19 cellular contexts compared by ENCODE assay signal in the genomic region with DNA sequence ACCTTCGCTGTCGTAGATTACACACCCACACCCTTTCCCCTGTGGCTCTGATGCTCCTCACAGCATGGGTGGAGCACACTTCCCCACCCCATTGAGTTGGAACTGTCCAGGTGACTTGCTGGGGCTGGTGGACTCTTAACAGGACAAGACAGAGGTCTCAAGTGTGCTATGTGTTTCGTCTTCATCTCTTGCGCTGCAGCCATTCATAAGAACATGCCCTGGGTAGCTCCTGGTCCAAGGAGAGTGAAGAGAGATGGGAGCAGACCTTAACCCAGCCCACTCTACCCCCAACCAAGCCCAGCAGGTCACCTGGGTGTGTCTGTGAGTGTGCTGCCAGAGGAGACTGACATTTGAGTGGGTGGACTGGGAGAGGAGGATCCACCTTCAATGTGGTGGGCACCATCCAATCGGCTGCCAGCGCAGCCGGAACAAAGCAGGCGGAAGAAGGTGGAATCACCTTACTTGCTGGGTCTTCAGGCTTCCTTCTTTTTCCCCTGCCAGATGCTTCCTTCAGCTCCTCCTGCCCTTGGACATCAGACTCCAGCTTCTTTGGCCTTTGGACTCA.
A peak's percentile ranks its signal among the peaks of the same experiment; 100 is the strongest.
DNase-seq lines count a peak whose midpoint lies in the region; ATAC-seq, FAIRE-seq and TF ChIP-seq lines count a peak whose summit lies in the region.
"Had no signal": no experiment of that assay in that cellular context is flagged by ENCODE, and none has a peak within 500 bp of the region (broad histone marks: within the 10 kb centered on the region; RNA-seq: fewer than 3 reads in every experiment).

No MANE protein-coding gene starts in this region.

- no peaks in the 10 kb centered on the region for H3K27me3 ChIP-seq in right atrium auricular region

- no peak overlapping the region for H3K4me3 ChIP-seq in right atrium auricular region
- H3K4me3 ChIP-seq: A549, GM23338 had no signal

- peak; percentile 34 for DNase-seq in activated CD4-positive, alpha-beta T cell treated with anti-CD3 and anti-CD28 coated beads, Interleukin-2, amount 10 ng/mL, durations not matched to agents 24 days and 14 days
- no peak for DNase-seq in activated CD4-positive, alpha-beta T cell treated with anti-CD3 and anti-CD28 coated beads, Interleukin-2, amount 50 U/mL, for 4 hours
- DNase-seq in right atrium auricular region (ENCODE audit: low spot score) (peak; percentile 16), Right ventricle myocardium inferior (ENCODE audit: missing footprints) (no peak), ureter (ENCODE audit: low spot score) (peak; percentile 28), NCI-H1048 (lab: John Stamatoyannopoulos, UW) (no peak), H54 (ENCODE audit: insufficient read length, low spot score) (no peak)
- DNase-seq: AML-193; CD4-positive, alpha-beta T cell; DMS153; DMS79; GDM1; H7 had no signal

- no peaks in the 10 kb centered on the region for H3K36me3 Mint-ChIP-seq in activated CD4-positive, alpha-beta T cell treated with anti-CD3 and anti-CD28 coated beads, Interleukin-2, amount 10 ng/mL, durations not matched to agents 24 days and 14 days (ENCODE audit: low read depth)

- H3K27me3 Mint-ChIP-seq in activated CD4-positive, alpha-beta T cell treated with anti-CD3 and anti-CD28 coated beads, Interleukin-2, amount 10 ng/mL, durations not matched to agents 24 days and 14 days: peaks cover 5% of the 10 kb centered on the region

- H3K9me3 ChIP-seq in right atrium auricular region: peaks cover 12 to 30% of the 10 kb centered on the region in 2 donors

- peaks cover 20% of the 10 kb centered on the region for H3K9me3 Mint-ChIP-seq in activated CD4-positive, alpha-beta T cell treated with anti-CD3 and anti-CD28 coated beads, Interleukin-2, amount 10 ng/mL, durations not matched to agents 24 days and 14 days

- ATAC-seq in Right ventricle myocardium inferior: no peak
- ATAC-seq: A549, GM23338 had no signal

- H3K4me1 ChIP-seq in right atrium auricular region: no peaks in the 10 kb centered on the region
- H3K4me1 ChIP-seq: A549 had no signal

- H3K4me3 Mint-ChIP-seq in activated CD4-positive, alpha-beta T cell treated with anti-CD3 and anti-CD28 coated beads, Interleukin-2, amount 10 ng/mL, durations not matched to agents 24 days and 14 days: no peak overlapping the region
- H3K4me3 Mint-ChIP-seq: CD4-positive, alpha-beta T cell; GM23338 had no signal

- no peak overlapping the region for H3K27ac ChIP-seq in right atrium auricular region
- H3K27ac ChIP-seq: 22Rv1, A549, C4-2B had no signal

- no peak for TF ChIP-seq POLR2A in H54 (IDR thresholded peaks at IDR 0.05; ENCODE audit: low read depth, low read length)

- H3K4me1 Mint-ChIP-seq in activated CD4-positive, alpha-beta T cell treated with anti-CD3 and anti-CD28 coated beads, Interleukin-2, amount 10 ng/mL, durations not matched to agents 24 days and 14 days: no peaks in the 10 kb centered on the region
- H3K4me1 Mint-ChIP-seq: GM23338 had no signal

- no peaks in the 10 kb centered on the region for H3K36me3 ChIP-seq in right atrium auricular region

- no peak for FAIRE-seq in H54 (lab: Jason Lieb, UNC)
- FAIRE-seq: A549, GM12892, GM18507 had no signal

- intact Hi-C loops in activated CD4-positive, alpha-beta T cell treated with anti-CD3 and anti-CD28 coated beads, Interleukin-2, amount 10 ng/mL, durations not matched to agents 24 days and 14 days (cut with micrococcal nuclease): no loop called here
- intact Hi-C loops in Right ventricle myocardium inferior (cut with DNase I): no loop called here

- no peak for TF ChIP-seq CTCF in right atrium auricular region (IDR thresholded peaks at IDR 0.05)

- H3K27ac Mint-ChIP-seq in activated CD4-positive, alpha-beta T cell treated with anti-CD3 and anti-CD28 coated beads, Interleukin-2, amount 10 ng/mL, durations not matched to agents 24 days and 14 days: no peak overlapping the region
- H3K27ac Mint-ChIP-seq: CD4-positive, alpha-beta T cell; GM23338 had no signal

Comparison
In these comparisons a context has a peak if more than half of its experiments do, and no peak if none do; other contexts are left out.
1. DNase-seq: peak in activated CD4-positive, alpha-beta T cell treated with anti-CD3 and anti-CD28 coated beads, Interleukin-2, amount 10 ng/mL, durations not matched to agents 24 days and 14 days (single experiment), right atrium auricular region (single experiment) and ureter (single experiment); none in activated CD4-positive, alpha-beta T cell treated with anti-CD3 and anti-CD28 coated beads, Interleukin-2, amount 50 U/mL, for 4 hours (0 of 2), Right ventricle myocardium inferior (single experiment), NCI-H1048 (single experiment) and H54 (single experiment).